In the genomic region with DNA sequence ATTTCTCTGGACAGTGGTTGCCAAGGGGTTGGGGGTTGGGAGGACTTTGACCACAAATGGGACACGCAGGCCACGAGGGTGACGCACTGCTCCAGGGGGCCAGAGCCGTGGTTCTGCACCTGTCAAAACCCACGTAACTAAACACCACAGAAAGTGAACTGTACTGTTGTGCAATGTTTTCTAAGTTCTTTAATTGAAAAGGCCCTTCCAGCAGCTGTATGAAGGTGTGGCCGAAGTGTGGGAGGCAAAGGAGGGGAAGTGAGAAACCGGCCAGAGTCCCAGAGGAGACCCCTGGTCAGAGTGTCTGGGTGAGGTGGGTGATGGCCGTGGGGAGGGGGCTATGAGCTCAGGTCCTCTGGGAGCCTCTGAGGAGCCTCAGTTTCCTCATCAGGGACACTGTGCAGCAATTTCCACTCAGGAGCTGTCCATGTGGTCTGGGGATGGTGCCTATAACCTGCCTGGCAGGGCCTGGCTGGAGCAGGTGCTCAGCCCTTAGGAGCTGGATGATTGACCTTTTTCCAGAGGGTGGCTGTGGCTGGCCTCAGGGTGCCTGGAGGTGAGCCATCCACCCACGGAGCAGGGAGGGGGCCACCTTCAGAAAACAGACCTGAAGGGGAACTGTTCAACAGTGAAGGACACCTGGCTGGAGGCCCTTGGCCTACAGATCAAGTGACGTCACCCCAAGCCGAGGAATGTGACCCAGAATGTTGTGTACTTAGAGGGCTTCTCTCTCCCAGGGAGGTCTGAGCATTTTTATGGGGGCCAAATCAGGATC, we compare ENCODE assay signal across 19 cellular contexts. TPM values are rescaled to one million over a fixed set of nuclear protein-coding genes. Genes with fewer than 3 reads are reported as not detected.
DNase-seq lines count a peak whose midpoint lies in the region; ATAC-seq, FAIRE-seq and TF ChIP-seq lines count a peak whose summit lies in the region.
"Had no signal": no experiment of that assay in that cellular context is flagged by ENCODE, and none has a peak within 500 bp of the region (broad histone marks: within the 10 kb centered on the region; RNA-seq: fewer than 3 reads in every experiment).

No MANE protein-coding gene starts in this region.

- no peak overlapping the region for H3K4me3 ChIP-seq in kidney (ENCODE audit: low read length in 2 of 2)

- intact Hi-C loops in kidney (cut with DNase I) = no loop called here
- intact Hi-C loops in left cardiac atrium (cut with DNase I) = no loop called here
- intact Hi-C loops in activated naive CD4-positive, alpha-beta T cell treated with anti-CD3 and anti-CD28 coated beads for 36 hours (cut with micrococcal nuclease) = no loop called here

- peak overlapping the region; percentile 79 to 92 for H3K27ac ChIP-seq in kidney (ENCODE audit: low read depth in 2 of 2, low read length in 2 of 2)

- H3K9ac ChIP-seq in kidney (ENCODE audit: low read length in 2 of 2) = no peak overlapping the region

- peaks cover 30 to 31% of the 10 kb centered on the region in 2 donors for H3K4me1 Mint-ChIP-seq in stimulated activated naive B cell treated with anti-CD40 and anti-IgM and Interleukin-4, amounts not matched to agents 10 μg/mL and 1 μg/mL and 100 μg/mL, for 72 hours
- H3K4me1 Mint-ChIP-seq in activated naive CD4-positive, alpha-beta T cell treated with anti-CD3 and anti-CD28 coated beads for 36 hours (ENCODE audit: low read depth) = peaks cover 29% of the 10 kb centered on the region

- FAIRE-seq in kidney (lab: Jason Lieb, UNC) = no peak

- ATAC-seq in GM19372 (IDR thresholded peaks at IDR 0.05; ENCODE audit: low read depth, unreplicated experiment) (peak; percentile 78), left cardiac atrium (no peak), GM21381 (IDR thresholded peaks at IDR 0.05; ENCODE audit: unreplicated experiment) (no peak), GM18873 (IDR thresholded peaks at IDR 0.05; ENCODE audit: low FRiP score, unreplicated experiment) (no peak)
- peak; percentile 70 to 75 for ATAC-seq in stimulated activated naive B cell treated with anti-CD40 and anti-IgM and Interleukin-4, amounts not matched to agents 10 μg/mL and 1 μg/mL and 100 μg/mL, for 72 hours (replicated peaks)
- ATAC-seq: left ventricle myocardium superior had no signal

- no peaks in the 10 kb centered on the region for H3K9me3 Mint-ChIP-seq in stimulated activated naive B cell treated with anti-CD40 and anti-IgM and Interleukin-4, amounts not matched to agents 10 μg/mL and 1 μg/mL and 100 μg/mL, for 72 hours
- peaks cover 11% of the 10 kb centered on the region for H3K9me3 Mint-ChIP-seq in activated naive CD4-positive, alpha-beta T cell treated with anti-CD3 and anti-CD28 coated beads for 36 hours

- H3K4me3 Mint-ChIP-seq in stimulated activated naive B cell treated with anti-CD40 and anti-IgM and Interleukin-4, amounts not matched to agents 10 μg/mL and 1 μg/mL and 100 μg/mL, for 72 hours = no peak overlapping the region
- no peak overlapping the region for H3K4me3 Mint-ChIP-seq in activated naive CD4-positive, alpha-beta T cell treated with anti-CD3 and anti-CD28 coated beads for 36 hours

- H3K27ac Mint-ChIP-seq in stimulated activated naive B cell treated with anti-CD40 and anti-IgM and Interleukin-4, amounts not matched to agents 10 μg/mL and 1 μg/mL and 100 μg/mL, for 72 hours = no peak overlapping the region
- H3K27ac Mint-ChIP-seq in activated naive CD4-positive, alpha-beta T cell treated with anti-CD3 and anti-CD28 coated beads for 36 hours = no peak overlapping the region

- CTCF ChIA-PET in activated naive CD4-positive, alpha-beta T cell treated with anti-CD3 and anti-CD28 coated beads for 36 hours (lab: Charles Lee) = interaction anchor here (0.6 to 1.3 kb wide), 2 partner anchors 94 to 1310 kb away, joined by 4 read pairs; no protein-coding TSS in a partner anchor

- H3K4me1 ChIP-seq in kidney (ENCODE audit: control insufficient read depth in 1 of 2, insufficient read depth in 1 of 2, low read depth in 1 of 2, low read length in 2 of 2) = peaks cover 11 to 37% of the 10 kb centered on the region in 2 donors

- peaks cover 32 to 43% of the 10 kb centered on the region in 2 donors for H3K27me3 Mint-ChIP-seq in stimulated activated naive B cell treated with anti-CD40 and anti-IgM and Interleukin-4, amounts not matched to agents 10 μg/mL and 1 μg/mL and 100 μg/mL, for 72 hours
- H3K27me3 Mint-ChIP-seq in activated naive CD4-positive, alpha-beta T cell treated with anti-CD3 and anti-CD28 coated beads for 36 hours (ENCODE audit: low read depth) = no peaks in the 10 kb centered on the region

- DNase-seq in NOMO-1 treated with DMSO at 0.1 percent for 48 hours (lab: John Stamatoyannopoulos, UW; ENCODE audit: unreplicated experiment) = peak; percentile 49
- DNase-seq in kidney = peak; percentile 82
- peak; percentile 24 for DNase-seq in stimulated activated naive B cell treated with anti-CD40 and anti-IgM and Interleukin-4, amounts not matched to agents 10 μg/mL and 1 μg/mL and 100 μg/mL, for 72 hours
- DNase-seq in left cardiac atrium = no peak
- DNase-seq in activated naive CD4-positive, alpha-beta T cell treated with anti-CD3 and anti-CD28 coated beads for 36 hours = no peak
- DNase-seq: activated CD4-positive, CD25-positive, alpha-beta regulatory T cell; amniotic stem cell; Calu3; cerebellar nuclear complex; H7; left ventricle myocardium superior; NCI-H1694 treated with DMSO at 0.1 percent for 48 hours; NCI-H446; SHP77 treated with DMSO at 0.1 percent for 48 hours; T-helper 2 cell had no signal

- no peaks in the 10 kb centered on the region for H3K9me3 ChIP-seq in kidney (ENCODE audit: control insufficient read depth in 1 of 2, low read length in 2 of 2)

- no peaks in the 10 kb centered on the region for H3K36me3 ChIP-seq in kidney (ENCODE audit: control insufficient read depth in 1 of 2, insufficient read depth in 2 of 2, low read length in 2 of 2)

- no peaks in the 10 kb centered on the region for H3K36me3 Mint-ChIP-seq in stimulated activated naive B cell treated with anti-CD40 and anti-IgM and Interleukin-4, amounts not matched to agents 10 μg/mL and 1 μg/mL and 100 μg/mL, for 72 hours
- H3K36me3 Mint-ChIP-seq in activated naive CD4-positive, alpha-beta T cell treated with anti-CD3 and anti-CD28 coated beads for 36 hours (ENCODE audit: low read depth) = no peaks in the 10 kb centered on the region

- TF ChIP-seq CTCF in kidney (IDR thresholded peaks at IDR 0.05; ENCODE audit: borderline replicate concordance, extremely low read depth, insufficient read depth) = no peak

RNA-seq across cellular contexts. Expression of gene BDKRB2, which starts 9.8 kb away (rescaled TPM):
- total RNA-seq in kidney = 16.1 TPM
- polyA plus RNA-seq in kidney (ENCODE audit: insufficient read depth, low read depth, low replicate concordance) = 7.4 TPM
- total RNA-seq in left cardiac atrium = 1 to 10 TPM; 2.0 to 5.4 TPM
- total RNA-seq in activated naive CD4-positive, alpha-beta T cell treated with anti-CD3 and anti-CD28 coated beads for 36 hours = under 1 TPM; 0.10 TPM
- total RNA-seq: activated CD8-positive, alpha-beta memory T cell treated with anti-CD3 and anti-CD28 coated beads for 36 hours had no signal

Comparison
In these comparisons a context has a peak if more than half of its experiments do, and no peak if none do; other contexts are left out.
1. ATAC-seq: peak in GM19372 (single experiment) and stimulated activated naive B cell treated with anti-CD40 and anti-IgM and Interleukin-4, amounts not matched to agents 10 μg/mL and 1 μg/mL and 100 μg/mL, for 72 hours (2 of 2); none in left cardiac atrium (0 of 2), GM21381 (single experiment) and GM18873 (single experiment).
2. DNase-seq: peak in NOMO-1 treated with DMSO at 0.1 percent for 48 hours (single experiment), kidney (single experiment) and stimulated activated naive B cell treated with anti-CD40 and anti-IgM and Interleukin-4, amounts not matched to agents 10 μg/mL and 1 μg/mL and 100 μg/mL, for 72 hours (single experiment); none in left cardiac atrium (single experiment) and activated naive CD4-positive, alpha-beta T cell treated with anti-CD3 and anti-CD28 coated beads for 36 hours (single experiment).